25 cellular contexts compared by ENCODE assay signal in genomic region chr22:45644714-45645113, GRCh38. TPM values are rescaled to one million over a fixed set of nuclear protein-coding genes. Genes with fewer than 3 reads are reported as not detected.
DNase-seq lines count a peak whose midpoint lies in the region; ATAC-seq and TF ChIP-seq lines count a peak whose summit lies in the region.
"Had no signal": no experiment of that assay in that cellular context is flagged by ENCODE, and none has a peak within 500 bp of the region (broad histone marks: within the 10 kb centered on the region; RNA-seq: fewer than 3 reads in every experiment).

No MANE protein-coding gene starts in this region.

- no peak overlapping the region for H2AFZ ChIP-seq in neuronal stem cell (ENCODE audit: low read length)

- no CpG with 5 or more reads among the region's 12 CpGs for WGBS in neuronal stem cell (ENCODE audit: extremely low coverage in 2 of 2, insufficient read length in 2 of 2, insufficient replicate concordance in 1 of 2), 2 donors

- H3K4me1 Mint-ChIP-seq in chondrocyte (ENCODE audit: low read depth) = peaks cover 3% of the 10 kb centered on the region

- no peak overlapping the region for H3K4me3 ChIP-seq in neuronal stem cell (ENCODE audit: low read length in 2 of 2)
- no peak overlapping the region for H3K4me3 ChIP-seq in coronary artery
- H3K4me3 ChIP-seq: GM12878, GM23248, K562, SJCRH30 had no signal

- no peak overlapping the region for H4K91ac ChIP-seq in neuronal stem cell (ENCODE audit: low read depth, low read length, poor library complexity)

- no peaks in the 10 kb centered on the region for H3K79me1 ChIP-seq in neuronal stem cell (ENCODE audit: low read depth, low read length)

- peak overlapping the region; percentile 31 for H2BK12ac ChIP-seq in neuronal stem cell (ENCODE audit: low read length)

- peaks cover 0 to 2% of the 10 kb centered on the region in 2 donors for H3K9me3 ChIP-seq in neuronal stem cell (replicated peaks in 1 of 2; ENCODE audit: control insufficient read depth in 2 of 2, insufficient read depth in 1 of 2, low read depth in 1 of 2, low read length in 2 of 2)
- H3K9me3 ChIP-seq: Caco-2, SJCRH30 had no signal

- peaks cover 0 to 31% (median 26%) of the 10 kb centered on the region in 3 experiments for H3K27me3 ChIP-seq in neuronal stem cell (ENCODE audit: control insufficient read depth in 3 of 3, insufficient read depth in 3 of 3, low read depth in 1 of 3, low read length in 3 of 3)

- no peak overlapping the region for H3K4me2 ChIP-seq in neuronal stem cell (ENCODE audit: insufficient read depth, low read length, poor library complexity, severe bottlenecking)

- no peak overlapping the region for H3K27ac Mint-ChIP-seq in chondrocyte (ENCODE audit: unreplicated experiment)
- H3K27ac Mint-ChIP-seq: B cell; CD4-positive, alpha-beta T cell had no signal

- H3K9me3 Mint-ChIP-seq in chondrocyte (ENCODE audit: low read depth) = no peaks in the 10 kb centered on the region
- H3K9me3 Mint-ChIP-seq: CD4-positive, alpha-beta T cell had no signal

- peak; percentile 49 for DNase-seq in activated CD8-positive, alpha-beta memory T cell treated with anti-CD3 and anti-CD28 coated beads for 24 hours
- DNase-seq in activated CD8-positive, alpha-beta memory T cell treated with anti-CD3 and anti-CD28 coated beads, Interleukin-2, amount 50 U/mL, for 4 hours = no peak
- peak; percentile 54 for DNase-seq in chondrocyte (ENCODE audit: low spot score)
- no peak for DNase-seq in neuronal stem cell (ENCODE audit: low spot score)
- no peak for DNase-seq in GM19238 (ENCODE audit: insufficient read length, low spot score)
- no peak for DNase-seq in foreskin melanocyte
- DNase-seq in coronary artery (ENCODE audit: low spot score) = no peak
- DNase-seq: Caco-2; CD4-positive, alpha-beta T cell; DMS153; GF-D8; GM23248; HCEC 1CT; NCI-H1105; NCI-H2081 treated with DMSO at 0.1 percent for 48 hours; NCI-H510A; NCI-H748 treated with DMSO at 0.1 percent for 48 hours; NK-92 treated with Interleukin-12 subunit alpha and Interleukin-12 subunit beta, amount 100 ng/mL, for 24 hours; OCI-M1; SJCRH30 had no signal

- no peak overlapping the region for H2BK15ac ChIP-seq in neuronal stem cell (ENCODE audit: low read length)

- peak overlapping the region; percentile 28 for H3K14ac ChIP-seq in neuronal stem cell (ENCODE audit: low read length)

- TF ChIP-seq CTCF in chondrocyte (IDR thresholded peaks at IDR 0.05) (no peak), coronary artery (IDR thresholded peaks at IDR 0.05) (no peak)

- ATAC-seq in GM18909 (IDR thresholded peaks at IDR 0.05; ENCODE audit: poor library complexity, unreplicated experiment) = no peak

- H3K27ac ChIP-seq in neuronal stem cell (replicated peaks; ENCODE audit: low read length) = no peak overlapping the region
- H3K27ac ChIP-seq in coronary artery = no peak overlapping the region
- H3K27ac ChIP-seq: 22Rv1, GM23248, SJCRH30 had no signal

- H3K4ac ChIP-seq in neuronal stem cell (ENCODE audit: low read length) = no peak overlapping the region

- H3K4me3 Mint-ChIP-seq in chondrocyte (ENCODE audit: unreplicated experiment) = no peak overlapping the region
- H3K4me3 Mint-ChIP-seq: B cell; CD4-positive, alpha-beta T cell had no signal

- H2AK5ac ChIP-seq in neuronal stem cell (ENCODE audit: low read depth, low read length) = no peak overlapping the region

- H3K9ac ChIP-seq in neuronal stem cell (ENCODE audit: low read depth, low read length, poor library complexity) = no peak overlapping the region
- H3K9ac ChIP-seq: GM23248 had no signal

- no peak overlapping the region for H2BK5ac ChIP-seq in neuronal stem cell (ENCODE audit: low read length)

- no peaks in the 10 kb centered on the region for H3K36me3 ChIP-seq in neuronal stem cell (replicated peaks in 1 of 2; ENCODE audit: control insufficient read depth in 2 of 2, insufficient read depth in 2 of 2, low read length in 2 of 2)
- H3K36me3 ChIP-seq: SJCRH30 had no signal

- H2BK120ac ChIP-seq in neuronal stem cell (ENCODE audit: low read depth, low read length) = no peak overlapping the region

- no peak overlapping the region for H3K23ac ChIP-seq in neuronal stem cell (ENCODE audit: low read depth, low read length, poor library complexity)

- no peak overlapping the region for H3K18ac ChIP-seq in neuronal stem cell (ENCODE audit: low read length)

- peaks cover 14% of the 10 kb centered on the region for H3K27me3 Mint-ChIP-seq in chondrocyte (ENCODE audit: low read depth)

- peaks cover 2% of the 10 kb centered on the region in 2 donors for H3K4me1 ChIP-seq in neuronal stem cell (ENCODE audit: control insufficient read depth in 2 of 2, insufficient read depth in 1 of 2, low read depth in 1 of 2, low read length in 2 of 2)
- H3K4me1 ChIP-seq: SJCRH30 had no signal

- H4K8ac ChIP-seq in neuronal stem cell (ENCODE audit: low read depth, low read length) = no peak overlapping the region

- H3K36me3 Mint-ChIP-seq in chondrocyte (ENCODE audit: low read depth) = no peaks in the 10 kb centered on the region

RNA-seq across cellular contexts. Expression of gene ATXN10, which starts 26.9 kb away (rescaled TPM):
- total RNA-seq in chondrocyte = 113 to 146 TPM (median 117 TPM) in 3 replicates
- polyA plus RNA-seq in neuronal stem cell (2013, experiment 1 of 2) = 89.3 TPM
- polyA plus RNA-seq in neuronal stem cell (2013, experiment 2 of 2) = 84.7 TPM

Comparison
In these comparisons a context has a peak if more than half of its experiments do, and no peak if none do; other contexts are left out.
1. DNase-seq: peak in activated CD8-positive, alpha-beta memory T cell treated with anti-CD3 and anti-CD28 coated beads for 24 hours (single experiment) and chondrocyte (single experiment); none in activated CD8-positive, alpha-beta memory T cell treated with anti-CD3 and anti-CD28 coated beads, Interleukin-2, amount 50 U/mL, for 4 hours (single experiment), neuronal stem cell (single experiment), GM19238 (single experiment), foreskin melanocyte (single experiment) and coronary artery (single experiment).